8 cellular contexts compared by ENCODE assay signal in the genomic region with DNA sequence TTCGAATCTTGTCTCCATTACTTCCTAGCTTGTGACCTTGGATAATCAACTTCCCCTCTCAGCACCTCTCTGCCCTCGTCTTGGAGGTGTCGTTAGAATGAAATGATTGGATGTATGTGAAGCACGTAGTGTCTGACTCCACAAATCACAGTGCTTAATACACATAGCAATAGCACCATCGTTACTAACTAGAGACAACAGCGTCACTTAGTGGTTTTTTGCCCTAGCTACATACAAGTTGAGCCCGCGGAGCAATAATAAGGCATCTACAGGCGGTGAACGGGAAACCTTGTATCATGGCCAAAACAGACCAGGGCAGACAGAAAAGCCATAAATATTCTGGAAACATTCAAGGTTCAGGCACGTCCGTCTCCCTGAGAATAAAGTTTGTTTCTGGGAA.
DNase-seq lines count a peak whose midpoint lies in the region; ATAC-seq, FAIRE-seq and TF ChIP-seq lines count a peak whose summit lies in the region.

No MANE protein-coding gene starts in this region.

- no peaks in the 10 kb centered on the region; the same call in 1 of the 2 replicates for H3K23me2 ChIP-seq in H1 (ENCODE audit: low read depth, low read length)

- DNase-seq in NCI-H1092 treated with DMSO at 0.1 percent for 48 hours (lab: John Stamatoyannopoulos, UW) (peak; percentile 51), NCI-H1092 (lab: John Stamatoyannopoulos, UW) (no peak), NCI-H82 treated with DMSO at 0.1 percent for 48 hours (lab: John Stamatoyannopoulos, UW; ENCODE audit: unreplicated experiment) (peak; percentile 41), H1 (ENCODE audit: low read depth in 1 of 2, low spot score in 2 of 2) (no peak)
- DNase-seq in stimulated activated effector memory CD8-positive, alpha-beta T cell treated with anti-CD3 and anti-CD28 coated beads, Interleukin-12 subunit alpha, Interleukin-12 subunit beta, amount 100 ng/mL, for 72 hours (ENCODE audit: low spot score in 2 of 2), result no peak
- no peak for DNase-seq in activated naive CD8-positive, alpha-beta T cell treated with anti-CD3 and anti-CD28 coated beads for 36 hours

- no peaks in the 10 kb centered on the region for H3K27me3 ChIP-seq in H1 (replicated peaks in 1 of 4; ENCODE audit: control insufficient read depth in 3 of 4, extremely low read depth in 1 of 4, insufficient read depth in 3 of 4, low read length in 3 of 4)

- H3K79me2 ChIP-seq in H1 (ENCODE audit: control insufficient read depth in 1 of 2, insufficient read depth in 2 of 2, low read length in 2 of 2), result no peaks in the 10 kb centered on the region

- H3K27me3 Mint-ChIP-seq in activated naive CD8-positive, alpha-beta T cell treated with anti-CD3 and anti-CD28 coated beads for 36 hours, result peaks cover 36% of the 10 kb centered on the region

- no peak overlapping the region for H4K91ac ChIP-seq in H1 (replicated peaks; ENCODE audit: insufficient read length, low read length)

- H3K14ac ChIP-seq in H1 (ENCODE audit: insufficient read length), result no peak overlapping the region

- H3K9ac ChIP-seq in H1 (replicated peaks in 1 of 4; ENCODE audit: extremely low read depth in 1 of 4, low read depth in 3 of 4, low read length in 3 of 4), result no peak overlapping the region; a peak in 1 of 7 replicates

- H2AK5ac ChIP-seq in H1 (ENCODE audit: low read depth, low read length), result no peak overlapping the region

- ATAC-seq in stimulated activated effector memory CD8-positive, alpha-beta T cell treated with anti-CD3 and anti-CD28 coated beads, Interleukin-12 subunit alpha, Interleukin-12 subunit beta, amount 100 ng/mL, for 72 hours, result peak; percentile 37
- no peak for ATAC-seq in GM21367 (IDR thresholded peaks at IDR 0.05; ENCODE audit: unreplicated experiment)
- ATAC-seq in HG03175 (IDR thresholded peaks at IDR 0.05; ENCODE audit: unreplicated experiment), result no peak

- H3K9me3 ChIP-seq in H1 (ENCODE audit: insufficient read depth in 2 of 2, low read depth in 1 of 2, low read length in 1 of 2), result no peaks in the 10 kb centered on the region

- H3K4me3 ChIP-seq in H1 (ENCODE audit: extremely low read depth in 1 of 4, insufficient read depth in 2 of 4, low read depth in 3 of 4, low read length in 4 of 4), result no peak overlapping the region

- no peak overlapping the region for H3K27ac ChIP-seq in H1 (ENCODE audit: low read depth, low read length)

- H3K36me3 ChIP-seq in H1 (ENCODE audit: control insufficient read depth in 2 of 4, insufficient read depth in 4 of 4, low read length in 3 of 4), result no peaks in the 10 kb centered on the region

- CTCF ChIA-PET in H1 (lab: Charles Lee; ENCODE audit: partially characterized antibody), result interaction anchor here (0.6 to 6.3 kb wide), 12 partner anchors 11 to 300 kb away, joined by 3 to 65 read pairs (median 4); no protein-coding TSS in a partner anchor

- no peaks in the 10 kb centered on the region for H3K4me1 ChIP-seq in H1 (replicated peaks in 1 of 4; ENCODE audit: control insufficient read depth in 3 of 4, insufficient read depth in 4 of 4, low read length in 3 of 4)

- peak; percentile 97 for FAIRE-seq in H1 (lab: Jason Lieb, UNC)

- H3K4me1 Mint-ChIP-seq in stimulated activated effector memory CD8-positive, alpha-beta T cell treated with anti-CD3 and anti-CD28 coated beads, Interleukin-12 subunit alpha, Interleukin-12 subunit beta, amount 100 ng/mL, for 72 hours, result no peaks in the 10 kb centered on the region
- H3K4me1 Mint-ChIP-seq in activated naive CD8-positive, alpha-beta T cell treated with anti-CD3 and anti-CD28 coated beads for 36 hours, result no peaks in the 10 kb centered on the region

- H2BK12ac ChIP-seq in H1 (ENCODE audit: low read depth, low read length), result no peak overlapping the region

- no peaks in the 10 kb centered on the region for H4K20me1 ChIP-seq in H1 (replicated peaks in 1 of 2; ENCODE audit: control insufficient read depth in 1 of 2, insufficient read depth in 2 of 2, low read length in 2 of 2)

- H3K56ac ChIP-seq in H1 (replicated peaks; ENCODE audit: insufficient read length, low read depth, low read length), result no peak overlapping the region

- H2BK5ac ChIP-seq in H1 (ENCODE audit: low read depth, low read length), result no peak overlapping the region

- TF ChIP-seq POLR2A in H1 (IDR thresholded peaks at IDR 0.05; ENCODE audit: control extremely low read depth in 1 of 2, low read depth in 2 of 2, low read length in 2 of 2), result no peak

- H3K23ac ChIP-seq in H1 (ENCODE audit: insufficient read length), result no peak overlapping the region

- H4K5ac ChIP-seq in H1 (ENCODE audit: insufficient read length, low read depth, low read length), result no peak overlapping the region

- H3K18ac ChIP-seq in H1 (ENCODE audit: extremely low read depth, low read length), result no peak overlapping the region

- TF ChIP-seq EP300 in H1 (IDR thresholded peaks at IDR 0.05; ENCODE audit: borderline replicate concordance in 1 of 2, low read depth in 2 of 2, low read length in 2 of 2), result no peak

- H2BK15ac ChIP-seq in H1 (ENCODE audit: low read length), result no peak overlapping the region

- H3K4me2 ChIP-seq in H1 (ENCODE audit: insufficient read depth in 1 of 2, low read depth in 2 of 2, low read length in 2 of 2), result no peak overlapping the region; a peak in 2 of 4 replicates

- H3K79me1 ChIP-seq in H1 (ENCODE audit: low read depth, low read length), result no peaks in the 10 kb centered on the region

- WGBS in H1 (ENCODE audit: extremely low coverage in 1 of 2, insufficient coverage in 1 of 2, insufficient read length in 1 of 2, insufficient replicate concordance in 2 of 2, low coverage in 1 of 2, low lambda C conversion rate in 2 of 2, missing lambda C conversion rate in 1 of 2), 2 experiments, result 52% methylated on average over 12 of the region's 12 CpGs; no CpG with 5 or more reads in 1 of the 2 experiments

- no peak overlapping the region for H2BK20ac ChIP-seq in H1 (ENCODE audit: low read length)

- no peak overlapping the region for H2BK120ac ChIP-seq in H1 (replicated peaks; ENCODE audit: low read depth, low read length)

- H3K27ac Mint-ChIP-seq in stimulated activated effector memory CD8-positive, alpha-beta T cell treated with anti-CD3 and anti-CD28 coated beads, Interleukin-12 subunit alpha, Interleukin-12 subunit beta, amount 100 ng/mL, for 72 hours, result peak overlapping the region; percentile 29
- H3K27ac Mint-ChIP-seq in activated naive CD8-positive, alpha-beta T cell treated with anti-CD3 and anti-CD28 coated beads for 36 hours, result no peak overlapping the region

- peak; percentile 67 to 80 for TF ChIP-seq RAD21 in H1 (IDR thresholded peaks at IDR 0.05 in 1 of 2, conservative IDR thresholded peaks at IDR 0.05 in 1 of 2; ENCODE audit: low read depth in 2 of 2, low read length in 2 of 2)

- POLR2A ChIA-PET in H1 (lab: Charles Lee; ENCODE audit: partially characterized antibody), result no interaction called here

- H3K36me3 Mint-ChIP-seq in stimulated activated effector memory CD8-positive, alpha-beta T cell treated with anti-CD3 and anti-CD28 coated beads, Interleukin-12 subunit alpha, Interleukin-12 subunit beta, amount 100 ng/mL, for 72 hours, result no peaks in the 10 kb centered on the region
- no peaks in the 10 kb centered on the region for H3K36me3 Mint-ChIP-seq in activated naive CD8-positive, alpha-beta T cell treated with anti-CD3 and anti-CD28 coated beads for 36 hours

- H3K4me3 Mint-ChIP-seq in stimulated activated effector memory CD8-positive, alpha-beta T cell treated with anti-CD3 and anti-CD28 coated beads, Interleukin-12 subunit alpha, Interleukin-12 subunit beta, amount 100 ng/mL, for 72 hours, result no peak overlapping the region
- no peak overlapping the region for H3K4me3 Mint-ChIP-seq in activated naive CD8-positive, alpha-beta T cell treated with anti-CD3 and anti-CD28 coated beads for 36 hours

- H2AFZ ChIP-seq in H1 (ENCODE audit: low read length), result peak overlapping the region; percentile 55; the same call in 1 of the 2 replicates

- no peak overlapping the region for H3K4ac ChIP-seq in H1 (replicated peaks; ENCODE audit: insufficient read length, low read depth, low read length)

- TF ChIP-seq CTCF in H1 (IDR thresholded peaks at IDR 0.05; ENCODE audit: control extremely low read depth in 1 of 3, insufficient read depth in 1 of 3, low read depth in 1 of 3, low read length in 3 of 3), result peak in 2 of 3 experiments; percentile 54 to 67; a peak in 3 of 4 replicates

- H4K8ac ChIP-seq in H1 (ENCODE audit: extremely low read depth, insufficient read depth, low read length), result no peak overlapping the region

- H3K9me3 Mint-ChIP-seq in stimulated activated effector memory CD8-positive, alpha-beta T cell treated with anti-CD3 and anti-CD28 coated beads, Interleukin-12 subunit alpha, Interleukin-12 subunit beta, amount 100 ng/mL, for 72 hours, result no peaks in the 10 kb centered on the region
- H3K9me3 Mint-ChIP-seq in activated naive CD8-positive, alpha-beta T cell treated with anti-CD3 and anti-CD28 coated beads for 36 hours, result no peaks in the 10 kb centered on the region

TF ChIP-seq in H1, 55 proteins besides CTCF, POLR2A, EP300 and RAD21:
- no peak for TF ChIP-seq JUN (IDR thresholded peaks at IDR 0.05; ENCODE audit: low read depth, low read length)
- TF ChIP-seq CREB1 (IDR thresholded peaks at IDR 0.05), result 0 out of 2 replicates have a peak, but pooled peaks have one; percentile 28

Comparison
In these comparisons a context has a peak if more than half of its experiments do, and no peak if none do; other contexts are left out.
1. DNase-seq: peak in NCI-H1092 treated with DMSO at 0.1 percent for 48 hours (single experiment) and NCI-H82 treated with DMSO at 0.1 percent for 48 hours (single experiment); none in NCI-H1092 (single experiment), H1 (0 of 2), stimulated activated effector memory CD8-positive, alpha-beta T cell treated with anti-CD3 and anti-CD28 coated beads, Interleukin-12 subunit alpha, Interleukin-12 subunit beta, amount 100 ng/mL, for 72 hours (0 of 2) and activated naive CD8-positive, alpha-beta T cell treated with anti-CD3 and anti-CD28 coated beads for 36 hours (single experiment).